ENCODE assay signal across 1 cellular context in the genomic region with DNA sequence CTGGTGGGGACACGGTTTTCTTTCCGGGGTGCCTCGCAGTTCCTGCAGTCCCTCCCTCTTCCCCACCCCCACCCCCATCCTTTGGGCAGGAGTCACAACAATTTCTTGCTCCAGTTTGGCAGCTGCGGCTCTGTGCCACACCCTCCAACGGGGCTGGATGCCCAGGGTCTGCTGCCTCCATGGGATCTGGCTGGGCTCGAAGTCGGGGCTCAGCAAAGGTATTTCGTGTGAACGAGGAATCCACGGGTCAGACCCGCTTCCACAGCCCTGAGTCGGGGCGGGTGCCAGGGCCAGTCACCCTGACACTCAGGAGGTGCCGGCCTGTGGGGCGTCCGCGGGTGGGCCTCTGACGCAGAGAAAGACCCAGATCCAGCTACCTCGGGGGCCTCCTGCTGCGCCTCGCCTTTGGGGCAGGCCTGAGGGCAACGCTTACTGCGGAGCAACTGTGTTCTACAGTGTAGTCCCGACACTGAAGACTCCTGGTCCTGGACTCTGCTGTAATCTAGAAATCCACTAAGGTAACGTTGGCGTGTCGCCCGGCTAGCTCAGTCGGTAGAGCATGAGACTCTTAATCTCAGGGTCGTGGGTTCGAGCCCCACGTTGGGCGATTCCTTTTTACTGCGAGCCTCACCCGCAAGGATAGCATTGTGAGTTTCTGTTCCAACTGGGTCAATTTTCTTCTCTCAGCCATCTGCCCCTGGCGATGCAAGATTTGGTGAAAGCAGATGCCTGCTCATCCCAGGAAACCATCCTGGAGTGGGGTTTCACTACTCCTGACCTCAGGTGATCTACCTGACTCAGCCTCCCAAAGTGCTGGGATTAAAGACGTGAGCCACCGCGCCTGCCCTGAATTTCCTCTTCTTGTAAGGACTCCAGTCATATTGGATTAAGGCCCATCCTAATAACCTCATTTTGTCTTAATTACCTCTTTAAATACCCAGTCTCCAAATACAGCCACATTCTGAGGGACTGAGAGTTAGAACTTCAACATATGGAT.
TF ChIP-seq lines count a peak whose summit lies in the region.

No MANE protein-coding gene starts in this region.

TF ChIP-seq in HepG2, 621 proteins besides CTCF, POLR2A, EP300 and RAD21 (continued from another document and continues in another):
- TF ChIP-seq DBP (CRISPR knock-in tag; IDR thresholded peaks at IDR 0.05; ENCODE audit: not compliant biosample characterization) (no peak), MBNL3 (CRISPR knock-in tag; conservative IDR thresholded peaks at IDR 0.05) (no peak), ZNF12 (CRISPR knock-in tag; IDR thresholded peaks at IDR 0.05) (no peak), FUBP1 (CRISPR knock-in tag; IDR thresholded peaks at IDR 0.05; ENCODE audit: borderline replicate concordance) (no peak), TEF (CRISPR knock-in tag; IDR thresholded peaks at IDR 0.05) (no peak), KDM4B (CRISPR knock-in tag; IDR thresholded peaks at IDR 0.05) (no peak), ADNP (CRISPR knock-in tag; IDR thresholded peaks at IDR 0.05) (peak; percentile 87; the same call in 1 of the 2 replicates), BCL6 (CRISPR knock-in tag; IDR thresholded peaks at IDR 0.05) (peak; percentile 42; the same call in 1 of the 2 replicates), ZNF17 (CRISPR knock-in tag; IDR thresholded peaks at IDR 0.05) (no peak), CBX5 (CRISPR knock-in tag; IDR thresholded peaks at IDR 0.05; ENCODE audit: borderline replicate concordance) (peak; percentile 48; the same call in 1 of the 2 replicates), CENPT (CRISPR knock-in tag; IDR thresholded peaks at IDR 0.05; ENCODE audit: low read depth) (no peak), ZNF382 (CRISPR knock-in tag; IDR thresholded peaks at IDR 0.05; ENCODE audit: borderline replicate concordance) (no peak), ZNF362 (CRISPR knock-in tag; IDR thresholded peaks at IDR 0.05; ENCODE audit: borderline replicate concordance) (no peak), ESRRA (CRISPR knock-in tag; IDR thresholded peaks at IDR 0.05; ENCODE audit: low read depth) (no peak), JUND (CRISPR knock-in tag; IDR thresholded peaks at IDR 0.05) (no peak), NFYB (CRISPR knock-in tag; IDR thresholded peaks at IDR 0.05) (no peak), KLF9 (CRISPR knock-in tag; IDR thresholded peaks at IDR 0.05; ENCODE audit: low read depth) (no peak), ZNF333 (CRISPR knock-in tag; IDR thresholded peaks at IDR 0.05; ENCODE audit: borderline replicate concordance) (0 out of 2 replicates have a peak, but pooled peaks have one; percentile 37), ZNF709 (CRISPR knock-in tag; IDR thresholded peaks at IDR 0.05) (no peak), ONECUT2 (CRISPR knock-in tag; IDR thresholded peaks at IDR 0.05) (no peak), ETV5 (CRISPR knock-in tag; IDR thresholded peaks at IDR 0.05; ENCODE audit: borderline replicate concordance) (no peak), ZNF766 (CRISPR knock-in tag; IDR thresholded peaks at IDR 0.05; ENCODE audit: borderline replicate concordance) (no peak), TIGD3 (CRISPR knock-in tag; IDR thresholded peaks at IDR 0.05; ENCODE audit: borderline replicate concordance) (no peak), ATF3 (CRISPR knock-in tag; IDR thresholded peaks at IDR 0.05) (no peak), CSRNP1 (CRISPR knock-in tag; IDR thresholded peaks at IDR 0.05) (no peak), THAP11 (CRISPR knock-in tag; IDR thresholded peaks at IDR 0.05) (no peak), KLF12 (CRISPR knock-in tag; IDR thresholded peaks at IDR 0.05; ENCODE audit: borderline replicate concordance) (no peak), PAF1 (CRISPR knock-in tag; IDR thresholded peaks at IDR 0.05) (no peak), MAFG (CRISPR knock-in tag; IDR thresholded peaks at IDR 0.05) (no peak), ZNF598 (CRISPR knock-in tag; IDR thresholded peaks at IDR 0.05; ENCODE audit: borderline replicate concordance) (no peak), ZNF329 (CRISPR knock-in tag; IDR thresholded peaks at IDR 0.05; ENCODE audit: low read depth) (no peak), SIX1 (CRISPR knock-in tag; IDR thresholded peaks at IDR 0.05; ENCODE audit: borderline replicate concordance) (no peak), ZNF253 (CRISPR knock-in tag; IDR thresholded peaks at IDR 0.05; ENCODE audit: borderline replicate concordance) (no peak), TOPORS (CRISPR knock-in tag; IDR thresholded peaks at IDR 0.05) (no peak; the same call in 1 of the 2 replicates), FOXA3 (CRISPR knock-in tag; IDR thresholded peaks at IDR 0.05) (no peak), ZNF614 (CRISPR knock-in tag; IDR thresholded peaks at IDR 0.05; ENCODE audit: borderline replicate concordance) (peak; percentile 87; the same call in 1 of the 2 replicates), GABPA (IDR thresholded peaks at IDR 0.05; ENCODE audit: low read depth, low read length) (no peak), GABPA (CRISPR knock-in tag; IDR thresholded peaks at IDR 0.05; ENCODE audit: low read depth) (no peak), ZNF33A (CRISPR knock-in tag; IDR thresholded peaks at IDR 0.05; ENCODE audit: borderline replicate concordance) (no peak), CBX1 (IDR thresholded peaks at IDR 0.05; ENCODE audit: low read depth) (peak; percentile 95), FOXK2 (IDR thresholded peaks at IDR 0.05) (no peak), ZNF451 (CRISPR knock-in tag; IDR thresholded peaks at IDR 0.05) (no peak), MYNN (CRISPR knock-in tag; IDR thresholded peaks at IDR 0.05; ENCODE audit: low read depth) (no peak), ZNF24 (IDR thresholded peaks at IDR 0.05) (peak; percentile 94), HCFC1 (IDR thresholded peaks at IDR 0.05; ENCODE audit: low read depth, low read length) (no peak), TEAD2 (CRISPR knock-in tag; IDR thresholded peaks at IDR 0.05) (no peak), ZFP36 (IDR thresholded peaks at IDR 0.05; ENCODE audit: borderline replicate concordance, low read depth, low read length, partially characterized antibody) (no peak), ZNF713 (CRISPR knock-in tag; IDR thresholded peaks at IDR 0.05) (no peak)
- TF ChIP-seq, protein P1, sequence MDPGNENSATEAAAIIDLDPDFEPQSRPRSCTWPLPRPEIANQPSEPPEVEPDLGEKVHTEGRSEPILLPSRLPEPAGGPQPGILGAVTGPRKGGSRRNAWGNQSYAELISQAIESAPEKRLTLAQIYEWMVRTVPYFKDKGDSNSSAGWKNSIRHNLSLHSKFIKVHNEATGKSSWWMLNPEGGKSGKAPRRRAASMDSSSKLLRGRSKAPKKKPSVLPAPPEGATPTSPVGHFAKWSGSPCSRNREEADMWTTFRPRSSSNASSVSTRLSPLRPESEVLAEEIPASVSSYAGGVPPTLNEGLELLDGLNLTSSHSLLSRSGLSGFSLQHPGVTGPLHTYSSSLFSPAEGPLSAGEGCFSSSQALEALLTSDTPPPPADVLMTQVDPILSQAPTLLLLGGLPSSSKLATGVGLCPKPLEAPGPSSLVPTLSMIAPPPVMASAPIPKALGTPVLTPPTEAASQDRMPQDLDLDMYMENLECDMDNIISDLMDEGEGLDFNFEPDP (CRISPR knock-in tag; conservative IDR thresholded peaks at IDR 0.05) = no peak
- TF ChIP-seq, protein P2, sequence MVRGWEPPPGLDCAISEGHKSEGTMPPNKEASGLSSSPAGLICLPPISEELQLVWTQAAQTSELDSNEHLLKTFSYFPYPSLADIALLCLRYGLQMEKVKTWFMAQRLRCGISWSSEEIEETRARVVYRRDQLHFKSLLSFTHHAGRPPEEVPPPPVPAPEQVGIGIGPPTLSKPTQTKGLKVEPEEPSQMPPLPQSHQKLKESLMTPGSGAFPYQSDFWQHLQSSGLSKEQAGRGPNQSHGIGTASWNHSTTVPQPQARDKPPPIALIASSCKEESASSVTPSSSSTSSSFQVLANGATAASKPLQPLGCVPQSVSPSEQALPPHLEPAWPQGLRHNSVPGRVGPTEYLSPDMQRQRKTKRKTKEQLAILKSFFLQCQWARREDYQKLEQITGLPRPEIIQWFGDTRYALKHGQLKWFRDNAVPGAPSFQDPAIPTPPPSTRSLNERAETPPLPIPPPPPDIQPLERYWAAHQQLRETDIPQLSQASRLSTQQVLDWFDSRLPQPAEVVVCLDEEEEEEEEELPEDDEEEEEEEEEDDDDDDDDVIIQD (CRISPR knock-in tag; IDR thresholded peaks at IDR 0.05; ENCODE audit: low read depth) = no peak
- TF ChIP-seq, protein P3, sequence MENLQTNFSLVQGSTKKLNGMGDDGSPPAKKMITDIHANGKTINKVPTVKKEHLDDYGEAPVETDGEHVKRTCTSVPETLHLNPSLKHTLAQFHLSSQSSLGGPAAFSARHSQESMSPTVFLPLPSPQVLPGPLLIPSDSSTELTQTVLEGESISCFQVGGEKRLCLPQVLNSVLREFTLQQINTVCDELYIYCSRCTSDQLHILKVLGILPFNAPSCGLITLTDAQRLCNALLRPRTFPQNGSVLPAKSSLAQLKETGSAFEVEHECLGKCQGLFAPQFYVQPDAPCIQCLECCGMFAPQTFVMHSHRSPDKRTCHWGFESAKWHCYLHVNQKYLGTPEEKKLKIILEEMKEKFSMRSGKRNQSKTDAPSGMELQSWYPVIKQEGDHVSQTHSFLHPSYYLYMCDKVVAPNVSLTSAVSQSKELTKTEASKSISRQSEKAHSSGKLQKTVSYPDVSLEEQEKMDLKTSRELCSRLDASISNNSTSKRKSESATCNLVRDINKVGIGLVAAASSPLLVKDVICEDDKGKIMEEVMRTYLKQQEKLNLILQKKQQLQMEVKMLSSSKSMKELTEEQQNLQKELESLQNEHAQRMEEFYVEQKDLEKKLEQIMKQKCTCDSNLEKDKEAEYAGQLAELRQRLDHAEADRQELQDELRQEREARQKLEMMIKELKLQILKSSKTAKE (CRISPR knock-in tag; IDR thresholded peaks at IDR 0.05; ENCODE audit: borderline replicate concordance) = no peak
